Comparison of ENCODE assay signal across 9 cellular contexts in genomic region chr3:38117748-38118420, GRCh38. TPM values are rescaled to one million over a fixed set of nuclear protein-coding genes. Genes with fewer than 3 reads are reported as not detected.
DNase-seq lines count a peak whose midpoint lies in the region; ATAC-seq and TF ChIP-seq lines count a peak whose summit lies in the region.
"Had no signal": no experiment of that assay in that cellular context is flagged by ENCODE, and none has a peak within 500 bp of the region (broad histone marks: within the 10 kb centered on the region; RNA-seq: fewer than 3 reads in every experiment).

No MANE protein-coding gene starts in this region.

- peak overlapping the region; percentile 93 for H3K27ac Mint-ChIP-seq in stimulated activated effector memory CD8-positive, alpha-beta T cell treated with anti-CD3 and anti-CD28 coated beads, Interleukin-12 subunit alpha, Interleukin-12 subunit beta, amount 100 ng/mL, for 72 hours

- H3K9me3 ChIP-seq in mucosa of descending colon = no peaks in the 10 kb centered on the region
- H3K9me3 ChIP-seq: BLaER1 treated with 17β-estradiol and CSF1 and Interleukin-3, amounts not matched to agents 10 nM and 100 nM had no signal

- peak; percentile 17 to 57 for DNase-seq in NCI-H2081 (lab: John Stamatoyannopoulos, UW)
- DNase-seq in NCI-H2081 treated with DMSO at 0.1 percent for 48 hours (lab: John Stamatoyannopoulos, UW) = no peak
- peak; percentile 58 for DNase-seq in HCEC 1CT
- DNase-seq in NB4 (ENCODE audit: low read depth) = peak; percentile 83
- DNase-seq in activated CD4-positive, alpha-beta T cell treated with anti-CD3 and anti-CD28 coated beads, Interleukin-2, amount 50 U/mL, for 24 hours (ENCODE audit: low read depth in 1 of 2, low spot score in 1 of 2) = peak; percentile 52 to 69
- peak; percentile 46 for DNase-seq in effector CD8-positive, alpha-beta T cell (lab: John Stamatoyannopoulos, UW)
- DNase-seq in mucosa of descending colon = peak; percentile 73 to 85 (median 85)
- DNase-seq in stimulated activated effector memory CD8-positive, alpha-beta T cell treated with anti-CD3 and anti-CD28 coated beads, Interleukin-12 subunit alpha, Interleukin-12 subunit beta, amount 100 ng/mL, for 72 hours (ENCODE audit: low spot score in 2 of 2) = peak; percentile 65 to 87

- H3K4me1 Mint-ChIP-seq in stimulated activated effector memory CD8-positive, alpha-beta T cell treated with anti-CD3 and anti-CD28 coated beads, Interleukin-12 subunit alpha, Interleukin-12 subunit beta, amount 100 ng/mL, for 72 hours = peaks cover 18% of the 10 kb centered on the region

- H3K4me1 ChIP-seq in mucosa of descending colon (ENCODE audit: low read depth) = no peaks in the 10 kb centered on the region

- intact Hi-C loops in mucosa of descending colon (cut with DNase I, micrococcal nuclease) = no loop called here

- H3K9me3 Mint-ChIP-seq in stimulated activated effector memory CD8-positive, alpha-beta T cell treated with anti-CD3 and anti-CD28 coated beads, Interleukin-12 subunit alpha, Interleukin-12 subunit beta, amount 100 ng/mL, for 72 hours = no peaks in the 10 kb centered on the region

- H3K4me3 ChIP-seq in NB4 (ENCODE audit: low read depth, low read length) (no peak overlapping the region), mucosa of descending colon (no peak overlapping the region)
- H3K4me3 ChIP-seq: BLaER1 treated with 17β-estradiol and CSF1 and Interleukin-3, amounts not matched to agents 10 nM and 100 nM had no signal

- TF ChIP-seq CTCF in NB4 (IDR thresholded peaks at IDR 0.05; ENCODE audit: low read depth, low read length) (peak; percentile 76), mucosa of descending colon (IDR thresholded peaks at IDR 0.05) (peak; percentile 64)

- peaks cover 28% of the 10 kb centered on the region for H3K36me3 Mint-ChIP-seq in stimulated activated effector memory CD8-positive, alpha-beta T cell treated with anti-CD3 and anti-CD28 coated beads, Interleukin-12 subunit alpha, Interleukin-12 subunit beta, amount 100 ng/mL, for 72 hours

- ATAC-seq in mucosa of descending colon = peak; percentile 84
- ATAC-seq in stimulated activated effector memory CD8-positive, alpha-beta T cell treated with anti-CD3 and anti-CD28 coated beads, Interleukin-12 subunit alpha, Interleukin-12 subunit beta, amount 100 ng/mL, for 72 hours = peak; percentile 79

- TF ChIP-seq POLR2A in NB4 (IDR thresholded peaks at IDR 0.05; ENCODE audit: extremely low read depth, insufficient read length) = peak; percentile 12

- no peak overlapping the region for H3K4me3 Mint-ChIP-seq in stimulated activated effector memory CD8-positive, alpha-beta T cell treated with anti-CD3 and anti-CD28 coated beads, Interleukin-12 subunit alpha, Interleukin-12 subunit beta, amount 100 ng/mL, for 72 hours

- H3K36me3 ChIP-seq in mucosa of descending colon (ENCODE audit: low read depth) = no peaks in the 10 kb centered on the region

RNA-seq across cellular contexts. Expression of gene ACAA1, which starts 19.0 kb away (rescaled TPM):
- total RNA-seq in mucosa of descending colon = 100 to 1,000 TPM; 102 to 201 (median 138) TPM

RNA-seq across cellular contexts. Expression of gene MYD88, which starts 20.6 kb away (rescaled TPM):
- total RNA-seq in mucosa of descending colon = 10 to 100 TPM; 39.5 to 81.7 (median 72.4) TPM

RNA-seq across cellular contexts. Expression of gene OXSR1, which starts 47.5 kb away (rescaled TPM):
- 10 to 100 TPM; 40.2 to 44.0 (median 41.9) TPM for total RNA-seq in mucosa of descending colon
